In genomic region chr2:71995067-71995665, GRCh38 we compare ENCODE assay signal across 10 cellular contexts.
DNase-seq lines count a peak whose midpoint lies in the region; ATAC-seq and TF ChIP-seq lines count a peak whose summit lies in the region.
"Had no signal": no experiment of that assay in that cellular context is flagged by ENCODE, and none has a peak within 500 bp of the region (broad histone marks: within the 10 kb centered on the region; RNA-seq: fewer than 3 reads in every experiment).

No MANE protein-coding gene starts in this region.

- POLR2A ChIA-PET in A673 (lab: Charles Lee; ENCODE audit: low non-redundant PET) (no interaction called here), HCT116 (lab: Charles Lee) (no interaction called here)

- BruUV-seq in A673 (replicated peaks; lab: Mats Ljungman, UMichigan) (no TSS peak), HCT116 (replicated peaks; lab: Mats Ljungman, UMichigan) (no TSS peak)

- H3K4me3 ChIP-seq in A673 (ENCODE audit: low read depth, low read length, poor library complexity, severe bottlenecking), result no peak overlapping the region
- H3K4me3 ChIP-seq in HCT116 (replicated peaks in 1 of 2; ENCODE audit: low read depth in 1 of 2, low read length in 2 of 2), result no peak overlapping the region

- peak; percentile 83 for TF ChIP-seq RAD21 in HCT116 (IDR thresholded peaks at IDR 0.05; ENCODE audit: low read depth)

- no peak for TF ChIP-seq POLR2A in HCT116 (IDR thresholded peaks at IDR 0.05; ENCODE audit: borderline replicate concordance, extremely low read depth, insufficient read depth, insufficient read length)

- H3K36me3 ChIP-seq in A673 (ENCODE audit: insufficient read depth, low read length, poor library complexity, severe bottlenecking) (no peaks in the 10 kb centered on the region), HCT116 (ENCODE audit: control insufficient read depth in 1 of 2, insufficient read depth in 2 of 2, low read length in 2 of 2) (no peaks in the 10 kb centered on the region)

- CTCF ChIA-PET in A673 (lab: Charles Lee) (no interaction called here), HCT116 (lab: Charles Lee) (interaction anchor here (0.6 to 2.0 kb wide), 8 partner anchors 12 to 155 kb away, joined by 3 to 16 read pairs (median 4); no protein-coding TSS in a partner anchor)

- DNase-seq in A673 (ENCODE audit: low spot score), result peak; percentile 58
- peak; percentile 27 for DNase-seq in HCT116 (ENCODE audit: low read depth, low spot score)
- DNase-seq in SK-MEL-5 (ENCODE audit: low read depth, low spot score), result peak; percentile 64
- no peak for DNase-seq in foreskin keratinocyte
- DNase-seq in Ammon's horn (ENCODE audit: low spot score), result no peak
- DNase-seq in stimulated activated CD4-positive, alpha-beta T cell treated with anti-CD3 and anti-CD28 coated beads, Interleukin-2, amount 100 ng/mL, for 24 hours, result no peak
- DNase-seq: activated CD4-positive, alpha-beta memory T cell treated with anti-CD3 and anti-CD28 coated beads, Interleukin-2, amount 10 ng/mL, durations not matched to agents 7 days and 5 days; hypothalamus had no signal

- H3K79me2 ChIP-seq in HCT116 (ENCODE audit: insufficient read depth, low read length), result no peaks in the 10 kb centered on the region

- no peaks in the 10 kb centered on the region for H3K9me2 ChIP-seq in HCT116 (ENCODE audit: insufficient read depth)

- H2AFZ ChIP-seq in HCT116 (ENCODE audit: low read depth, low read length, poor library complexity, severe bottlenecking), result peak overlapping the region; percentile 28

- in situ Hi-C loops in SK-MEL-5 (cut with HindIII; ENCODE audit: low pct_unique_long_range_greater_than_20kb, low sequenced_read_pairs), result no loop called here

- H3K4me2 ChIP-seq in HCT116 (ENCODE audit: low read length), result no peak overlapping the region

- no peak overlapping the region for H3K9ac ChIP-seq in HCT116 (ENCODE audit: low read length)

- H3K27ac ChIP-seq in A673 (ENCODE audit: low read depth, low read length, poor library complexity, severe bottlenecking) (no peak overlapping the region), HCT116 (ENCODE audit: low read depth, low read length) (no peak overlapping the region), foreskin keratinocyte (no peak overlapping the region)

- intact Hi-C loops in A673 (cut with micrococcal nuclease; ENCODE audit: unreplicated experiment), result loop anchor here (10.0 kb wide), 1 partner anchor 190 kb away; no protein-coding TSS in a partner anchor
- intact Hi-C loops in HCT116 (cut with micrococcal nuclease), result loop anchor here (1.0 to 5.0 kb wide), 3 partner anchors 193 to 587 kb away; no protein-coding TSS in a partner anchor

- H4K20me1 ChIP-seq in HCT116 (ENCODE audit: insufficient read depth), result no peaks in the 10 kb centered on the region

- H3K9me3 ChIP-seq in A673 (ENCODE audit: low read depth, low read length, poor library complexity, severe bottlenecking) (no peaks in the 10 kb centered on the region), HCT116 (ENCODE audit: control insufficient read depth in 1 of 2, insufficient read depth in 1 of 2, low read depth in 1 of 2, low read length in 2 of 2) (no peaks in the 10 kb centered on the region)

- TF ChIP-seq CTCF in A673 (conservative IDR thresholded peaks at IDR 0.05; ENCODE audit: low read depth, low read length) (peak; percentile 71), HCT116 (IDR thresholded peaks at IDR 0.05 in 2 of 3, conservative IDR thresholded peaks at IDR 0.05 in 1 of 3; ENCODE audit: borderline replicate concordance in 1 of 3, insufficient read depth in 1 of 3, low read depth in 2 of 3, low read length in 2 of 3) (peak; percentile 49 to 99 (median 67)), foreskin keratinocyte (conservative IDR thresholded peaks at IDR 0.05) (peak; percentile 65)

- H3K4me1 ChIP-seq in A673 (ENCODE audit: insufficient read depth, low read length, poor library complexity, severe bottlenecking), result peaks cover 3% of the 10 kb centered on the region
- no peaks in the 10 kb centered on the region for H3K4me1 ChIP-seq in HCT116 (ENCODE audit: control insufficient read depth in 1 of 2, insufficient read depth in 2 of 2, low read length in 2 of 2)
- H3K4me1 ChIP-seq in foreskin keratinocyte, result no peaks in the 10 kb centered on the region

- H3K27me3 ChIP-seq in A673 (replicated peaks; ENCODE audit: insufficient read depth, low read depth, low read length, poor library complexity) (no peaks in the 10 kb centered on the region), HCT116 (ENCODE audit: insufficient read depth, low read length) (no peaks in the 10 kb centered on the region), foreskin keratinocyte (peaks cover 11% of the 10 kb centered on the region)

- RAD21 ChIA-PET in HCT116 (lab: Charles Lee; ENCODE audit: low non-redundant PET in 1 of 2, low total read pairs in 2 of 2, uncharacterized antibody in 2 of 2, unreplicated experiment in 2 of 2), result interaction anchor here in 1 of 2 experiments (0.6 to 0.8 kb wide), 2 partner anchors 155 to 768 kb away, joined by 3 read pairs; partner anchors contain the start of gene PAIP2B

- ATAC-seq in HCT116 (peak; percentile 88), foreskin keratinocyte (no peak), HG03045 (IDR thresholded peaks at IDR 0.05; ENCODE audit: unreplicated experiment) (no peak), HG03354 (IDR thresholded peaks at IDR 0.05; ENCODE audit: poor library complexity, severe bottlenecking, unreplicated experiment) (no peak)

TF ChIP-seq in HCT116, 20 proteins besides CTCF, POLR2A, EP300 and RAD21:
- TF ChIP-seq CBX3 (IDR thresholded peaks at IDR 0.05; ENCODE audit: low read depth), result peak; percentile 76; the same call in 1 of the 2 replicates
- no peak for TF ChIP-seq CEBPB (IDR thresholded peaks at IDR 0.05; ENCODE audit: low read depth)

Comparison
In these comparisons a context has a peak if more than half of its experiments do, and no peak if none do; other contexts are left out.
1. DNase-seq: peak in A673 (single experiment), HCT116 (single experiment) and SK-MEL-5 (single experiment); none in foreskin keratinocyte (0 of 2), Ammon's horn (single experiment) and stimulated activated CD4-positive, alpha-beta T cell treated with anti-CD3 and anti-CD28 coated beads, Interleukin-2, amount 100 ng/mL, for 24 hours (0 of 2).
2. Peak in every context shown above with its lines, with median percentiles within 50 percentile points of each other: CTCF ChIP-seq.